In the genomic region with DNA sequence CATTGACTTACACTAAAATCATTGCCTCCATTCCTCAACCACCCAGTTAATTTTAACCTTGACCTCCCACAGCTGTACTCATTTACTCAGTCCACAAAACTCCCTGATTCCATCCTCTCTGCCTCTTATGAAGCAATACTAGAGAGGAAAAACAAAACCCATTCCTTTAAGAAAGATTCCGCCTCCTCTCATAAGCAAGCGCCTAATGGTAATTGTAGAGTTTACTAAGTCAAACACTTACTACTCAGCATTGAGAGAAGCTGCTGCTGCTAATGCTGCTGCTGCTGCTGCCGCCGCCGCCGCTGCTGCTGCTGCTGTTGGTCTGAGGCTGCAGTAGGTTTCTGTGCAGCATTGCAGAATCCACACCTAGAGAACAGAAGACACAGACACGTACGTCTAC, we compare ENCODE assay signal across 8 cellular contexts. TPM values are rescaled to one million over a fixed set of nuclear protein-coding genes. Genes with fewer than 3 reads are reported as not detected.
DNase-seq lines count a peak whose midpoint lies in the region; ATAC-seq and TF ChIP-seq lines count a peak whose summit lies in the region.

No MANE protein-coding gene starts in this region.

- H3K4me3 ChIP-seq in GM23338 (peak overlapping the region; percentile 63), heart right ventricle (peak overlapping the region; percentile 18 to 99 (median 96)), rectal smooth muscle tissue (ENCODE audit: low read length) (peak overlapping the region; percentile 58)

- H3F3A ChIP-seq in GM23338 (replicated peaks; ENCODE audit: low read depth) = no peaks in the 10 kb centered on the region

- no peak overlapping the region for H3K27ac Mint-ChIP-seq in GM23338

- H3K9me3 ChIP-seq in heart right ventricle = no peaks in the 10 kb centered on the region

- no peaks in the 10 kb centered on the region for H3K9me2 ChIP-seq in GM23338 (ENCODE audit: insufficient read depth)

- TF ChIP-seq CTCF in GM23338 (conservative IDR thresholded peaks at IDR 0.05; ENCODE audit: low read depth in 2 of 2) (no peak), heart right ventricle (IDR thresholded peaks at IDR 0.05) (no peak)

- intact Hi-C loops in heart right ventricle (cut with DNase I) = loop anchor here in 7 of 10 donors (2.0 to 10.0 kb wide), 19 partner anchors 38 to 909 kb away; a partner anchor contains a TSS

- H3K27ac ChIP-seq in GM23338 (ENCODE audit: low read depth) = peak overlapping the region; percentile 57; the same call in 1 of the 2 replicates
- H3K27ac ChIP-seq in heart right ventricle = peak overlapping the region; percentile 20 to 99 (median 96)
- peak overlapping the region; percentile 46 for H3K27ac ChIP-seq in rectal smooth muscle tissue (ENCODE audit: low read depth, low read length)

- H3K36me3 ChIP-seq in GM23338 (ENCODE audit: insufficient read depth) (no peaks in the 10 kb centered on the region), heart right ventricle (no peaks in the 10 kb centered on the region), rectal smooth muscle tissue (ENCODE audit: control insufficient read depth, insufficient read depth, low read length) (no peaks in the 10 kb centered on the region)

- H4K20me1 ChIP-seq in GM23338 (replicated peaks; ENCODE audit: insufficient read depth) = 0 out of 2 replicates have a peak, but pooled peaks cover 6% of the 10 kb centered on the region

- H3K4me3 Mint-ChIP-seq in GM23338 = no peak overlapping the region

- H3K4me2 ChIP-seq in GM23338 = peak overlapping the region; percentile 87

- H2AFZ ChIP-seq in GM23338 = peak overlapping the region; percentile 54

- WGBS in heart right ventricle, 2 donors = 11 to 17% methylated on average over 8 of the region's 8 CpGs

- peaks cover 11% of the 10 kb centered on the region for H3K27me3 ChIP-seq in GM23338 (ENCODE audit: insufficient read depth)
- no peaks in the 10 kb centered on the region for H3K27me3 ChIP-seq in heart right ventricle
- no peaks in the 10 kb centered on the region for H3K27me3 ChIP-seq in rectal smooth muscle tissue (ENCODE audit: control insufficient read depth, insufficient read depth, low read length)

- peaks cover 1% of the 10 kb centered on the region for H3K27me3 Mint-ChIP-seq in GM23338 (ENCODE audit: insufficient read depth, low read depth, poor library complexity)

- H3K4me1 Mint-ChIP-seq in GM23338 = peaks cover 44% of the 10 kb centered on the region

- peak; percentile 52 for DNase-seq in GM23338 (ENCODE audit: low spot score)
- peak in 1 of 2 donors; percentile 40 for DNase-seq in heart right ventricle
- DNase-seq in NOMO-1 treated with dmso at 0.1 percent for 144 hours (lab: John Stamatoyannopoulos, UW; ENCODE audit: unreplicated experiment) = no peak
- no peak for DNase-seq in OCI-M1 (lab: John Stamatoyannopoulos, UW)
- no peak for DNase-seq in NCI-H187 (lab: John Stamatoyannopoulos, UW)

- no peaks in the 10 kb centered on the region for H3K36me3 Mint-ChIP-seq in GM23338 (ENCODE audit: low read depth)

- H3K4me1 ChIP-seq in GM23338 (ENCODE audit: insufficient read depth) (peaks cover 61% of the 10 kb centered on the region), heart right ventricle (peaks cover 0 to 57% (median 41%) of the 10 kb centered on the region in 9 donors), rectal smooth muscle tissue (ENCODE audit: control insufficient read depth, insufficient read depth, low read length) (peaks cover 5% of the 10 kb centered on the region)

- ATAC-seq in GM23338 (no peak), SK-N-SH treated with all-trans-retinoic acid at 6 μM for 48 hours (no peak), heart right ventricle (no peak), HG03196 (IDR thresholded peaks at IDR 0.05; ENCODE audit: unreplicated experiment) (no peak)

- no peak overlapping the region for H3K9ac ChIP-seq in rectal smooth muscle tissue (ENCODE audit: low read length)

- peaks cover 23% of the 10 kb centered on the region for H3K79me2 ChIP-seq in GM23338 (replicated peaks; ENCODE audit: insufficient read depth)

- no peaks in the 10 kb centered on the region for H3K9me3 Mint-ChIP-seq in GM23338

TF ChIP-seq in GM23338, 12 proteins besides CTCF, POLR2A, EP300 and RAD21:
- TF ChIP-seq ZNF114 (CRISPR knock-in tag; IDR thresholded peaks at IDR 0.05) = no peak
- TF ChIP-seq EZH2 (IDR thresholded peaks at IDR 0.05; ENCODE audit: low read depth, unreplicated experiment) = no peak
- TF ChIP-seq JUNB (IDR thresholded peaks at IDR 0.05; ENCODE audit: unreplicated experiment) = no peak
- TF ChIP-seq POLR2AphosphoS5 (IDR thresholded peaks at IDR 0.05; ENCODE audit: low read depth) = no peak
- TF ChIP-seq, protein P1, sequence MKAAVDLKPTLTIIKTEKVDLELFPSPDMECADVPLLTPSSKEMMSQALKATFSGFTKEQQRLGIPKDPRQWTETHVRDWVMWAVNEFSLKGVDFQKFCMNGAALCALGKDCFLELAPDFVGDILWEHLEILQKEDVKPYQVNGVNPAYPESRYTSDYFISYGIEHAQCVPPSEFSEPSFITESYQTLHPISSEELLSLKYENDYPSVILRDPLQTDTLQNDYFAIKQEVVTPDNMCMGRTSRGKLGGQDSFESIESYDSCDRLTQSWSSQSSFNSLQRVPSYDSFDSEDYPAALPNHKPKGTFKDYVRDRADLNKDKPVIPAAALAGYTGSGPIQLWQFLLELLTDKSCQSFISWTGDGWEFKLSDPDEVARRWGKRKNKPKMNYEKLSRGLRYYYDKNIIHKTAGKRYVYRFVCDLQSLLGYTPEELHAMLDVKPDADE (IDR thresholded peaks at IDR 0.05) = no peak

TF ChIP-seq in SK-N-SH treated with all-trans-retinoic acid at 6 μM for 48 hours, 23 proteins besides CTCF, POLR2A, EP300 and RAD21:
- TF ChIP-seq ZNF70 (CRISPR knock-in tag; IDR thresholded peaks at IDR 0.05) = peak; percentile 35; the same call in 1 of the 2 replicates
- TF ChIP-seq, protein P2, sequence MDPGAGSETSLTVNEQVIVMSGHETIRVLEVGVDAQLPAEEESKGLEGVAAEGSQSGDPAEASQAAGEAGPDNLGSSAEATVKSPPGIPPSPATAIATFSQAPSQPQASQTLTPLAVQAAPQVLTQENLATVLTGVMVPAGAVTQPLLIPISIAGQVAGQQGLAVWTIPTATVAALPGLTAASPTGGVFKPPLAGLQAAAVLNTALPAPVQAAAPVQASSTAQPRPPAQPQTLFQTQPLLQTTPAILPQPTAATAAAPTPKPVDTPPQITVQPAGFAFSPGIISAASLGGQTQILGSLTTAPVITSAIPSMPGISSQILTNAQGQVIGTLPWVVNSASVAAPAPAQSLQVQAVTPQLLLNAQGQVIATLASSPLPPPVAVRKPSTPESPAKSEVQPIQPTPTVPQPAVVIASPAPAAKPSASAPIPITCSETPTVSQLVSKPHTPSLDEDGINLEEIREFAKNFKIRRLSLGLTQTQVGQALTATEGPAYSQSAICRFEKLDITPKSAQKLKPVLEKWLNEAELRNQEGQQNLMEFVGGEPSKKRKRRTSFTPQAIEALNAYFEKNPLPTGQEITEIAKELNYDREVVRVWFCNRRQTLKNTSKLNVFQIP (CRISPR knock-in tag; IDR thresholded peaks at IDR 0.05; ENCODE audit: borderline replicate concordance, low read depth) = no peak

RNA-seq across cellular contexts. Expression of a gene that starts 2.1 kb away (rescaled TPM):
- total RNA-seq in GM23338 (2014; rRNA removed; shearing (Covaris generic)) = 75.1 and 767 TPM in 2 replicates
- polyA plus RNA-seq in GM23338 (2016; fragmentation: Nextera tagmentation; extraction: Ambion mirVana) = 57.0 and 68.5 TPM in 2 replicates
- 100 to 1,000 TPM in 2 of 10 donors, 10 to 100 TPM in 8; 62.5 to 106 (median 89.5) TPM for total RNA-seq in heart right ventricle
- polyA plus RNA-seq in heart right ventricle = 10 to 100 TPM; 28.0 to 63.2 TPM

Comparison
In these comparisons a context has a peak if more than half of its experiments do, and no peak if none do; other contexts are left out.
1. H3K27ac ChIP-seq: peak in every context shown above with its lines; median percentile 96 in heart right ventricle; 57 in GM23338; 46 in rectal smooth muscle tissue.